ENCODE assay signal across 8 cellular contexts in the genomic region with DNA sequence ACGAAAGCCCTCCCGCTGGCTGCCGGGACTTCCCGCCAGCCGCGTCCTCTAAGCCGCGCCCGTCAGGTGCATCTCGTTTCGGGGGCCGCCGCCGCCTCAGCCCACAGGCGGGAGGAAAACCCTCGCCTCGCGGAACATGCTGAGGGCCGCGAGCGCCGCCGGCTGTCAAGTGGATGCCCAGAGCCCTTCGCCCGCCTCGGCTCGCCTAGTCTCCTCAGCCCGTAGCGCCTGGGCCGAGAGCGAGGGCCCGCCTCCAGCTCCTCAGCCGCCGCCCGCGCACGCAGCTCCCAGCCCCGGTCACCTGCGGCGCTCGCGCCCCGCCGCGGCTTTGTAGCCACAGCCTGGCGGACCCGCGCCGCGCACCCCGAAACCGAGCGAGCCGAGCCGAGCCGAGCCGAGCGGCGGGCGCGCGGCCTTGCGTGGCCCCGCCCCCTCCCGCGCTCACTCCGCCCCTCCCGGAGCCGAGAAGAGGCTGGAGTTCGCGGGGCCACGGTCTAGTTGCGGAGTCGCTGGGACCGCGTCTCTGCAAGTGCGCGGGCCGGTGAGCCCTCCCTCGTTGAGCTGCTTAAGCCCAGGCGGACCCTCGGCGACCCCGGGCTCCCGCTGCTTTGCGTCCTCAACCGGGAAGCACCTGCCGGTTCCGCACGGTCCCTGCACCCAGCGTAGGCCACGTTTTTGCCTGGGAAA. TPM values are rescaled to one million over a fixed set of nuclear protein-coding genes. Genes with fewer than 3 reads are reported as not detected.
DNase-seq lines count a peak whose midpoint lies in the region; ATAC-seq and TF ChIP-seq lines count a peak whose summit lies in the region.

A gene (minus strand): TSS at position 382 of the 687 bp plus-strand sequence. CDS start 450 bp downstream, outside the sequence.

- H3K27me3 ChIP-seq in ACC112 (ENCODE audit: insufficient read depth, low read length) = peaks cover 49% of the 10 kb centered on the region
- H3K27me3 ChIP-seq in kidney epithelial cell (ENCODE audit: control insufficient read depth, insufficient read depth, low read length) = peaks cover 7% of the 10 kb centered on the region

- H3K4me1 ChIP-seq in ACC112 (ENCODE audit: control insufficient read depth, insufficient read depth, low read length, unreplicated experiment) = no peaks in the 10 kb centered on the region

- peak within 1 kb of the TSS; percentile 79 for H3K4me3 ChIP-seq in ACC112 (ENCODE audit: low read depth, low read length)
- H3K4me3 ChIP-seq in kidney epithelial cell (ENCODE audit: low read depth, low read length) = peak within 1 kb of the TSS; percentile 55

- ATAC-seq in GM18520 (IDR thresholded peaks at IDR 0.05; ENCODE audit: unreplicated experiment) (peak; percentile 85), HG03097 (IDR thresholded peaks at IDR 0.05; ENCODE audit: low FRiP score, unreplicated experiment) (peak; percentile 84)
- peak; percentile 64 to 78 for ATAC-seq in activated CD4-positive, CD25-positive, alpha-beta regulatory T cell treated with anti-CD3 and anti-CD28 coated beads, Interleukin-2, amount 50 U/mL, for 24 hours

- H3K79me2 ChIP-seq in ACC112 (ENCODE audit: control insufficient read depth, insufficient read depth, low read length, unreplicated experiment) = no peaks in the 10 kb centered on the region

- no peaks in the 10 kb centered on the region for H3K36me3 ChIP-seq in ACC112 (ENCODE audit: insufficient read depth, low read length)
- H3K36me3 ChIP-seq in kidney epithelial cell (ENCODE audit: control insufficient read depth, insufficient read depth, low read length) = no peaks in the 10 kb centered on the region

- TF ChIP-seq CTCF in kidney epithelial cell (IDR thresholded peaks at IDR 0.05; ENCODE audit: insufficient read depth, low read length, poor library complexity, severe bottlenecking) = peak; percentile 32

- H3K27ac ChIP-seq in ACC112 (ENCODE audit: low read depth, low read length) = no peak within 1 kb of the TSS

- DNase-seq in NCI-H2196 treated with DMSO at 0.1 percent for 48 hours (lab: John Stamatoyannopoulos, UW; ENCODE audit: unreplicated experiment) (peak; percentile 47), cerebellar cortex (ENCODE audit: low spot score) (peak; percentile 78), kidney epithelial cell (ENCODE audit: low read depth) (peak; percentile 12)
- DNase-seq in stimulated activated CD4-positive, alpha-beta T cell treated with anti-CD3 and anti-CD28 coated beads, Interleukin-15, amount 100 ng/mL, for 1 hour (ENCODE audit: low read depth in 1 of 2, low spot score in 1 of 2) = peak; percentile 60 to 76

- peak within 1 kb of the TSS; percentile 95 for H2AFZ ChIP-seq in ACC112 (ENCODE audit: low read length, unreplicated experiment)

RNA-seq across cellular contexts. Expression of the gene that starts here (rescaled TPM):
- total RNA-seq in kidney epithelial cell = 0.79 and 1.1 TPM in 2 replicates

Comparison
In these comparisons a context has a peak if more than half of its experiments do, and no peak if none do; other contexts are left out.
1. DNase-seq: peak in every context shown above with its lines; median percentile 78 in cerebellar cortex; 68 in stimulated activated CD4-positive, alpha-beta T cell treated with anti-CD3 and anti-CD28 coated beads, Interleukin-15, amount 100 ng/mL, for 1 hour; 47 in NCI-H2196 treated with DMSO at 0.1 percent for 48 hours; 12 in kidney epithelial cell.